ENCODE assay signal across 12 cellular contexts in the genomic region with DNA sequence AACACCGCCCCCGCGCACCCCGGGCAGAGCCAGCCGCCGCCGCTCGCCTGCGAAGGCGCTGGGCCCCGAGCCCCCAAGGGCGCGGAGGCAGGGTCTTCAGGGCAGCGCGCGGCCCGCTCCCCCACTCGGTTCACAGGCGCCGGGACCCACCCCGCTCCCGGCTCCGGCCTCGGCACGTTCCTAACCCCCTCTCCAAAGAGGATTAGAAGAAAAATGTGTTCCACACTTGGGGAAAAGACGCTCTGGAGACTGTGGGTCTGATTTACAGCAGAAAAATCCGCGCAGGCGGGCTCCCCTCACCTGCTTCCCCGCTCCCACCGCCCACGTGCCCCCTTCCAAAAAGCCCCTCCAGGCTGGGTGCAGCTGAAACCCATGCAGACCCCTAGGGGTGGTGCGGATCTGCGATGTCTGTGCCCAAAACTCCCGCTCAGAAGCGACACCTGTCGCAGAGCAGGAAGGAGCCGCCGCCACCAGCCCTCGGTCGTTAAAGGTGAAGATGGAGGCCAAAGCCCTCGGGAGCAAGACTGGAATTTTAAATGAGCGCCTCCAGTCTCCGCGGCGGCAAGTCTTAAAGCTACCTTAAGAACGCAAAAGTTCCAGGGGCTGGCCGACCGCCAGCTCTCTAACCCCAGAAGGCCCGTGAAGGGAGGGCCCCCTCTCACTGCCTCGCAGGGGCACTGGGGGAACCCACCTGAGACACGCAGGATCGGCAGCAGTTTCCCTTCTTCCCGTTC. TPM values are rescaled to one million over a fixed set of nuclear protein-coding genes. Genes with fewer than 3 reads are reported as not detected.
DNase-seq lines count a peak whose midpoint lies in the region; ATAC-seq and TF ChIP-seq lines count a peak whose summit lies in the region.
"Had no signal": no experiment of that assay in that cellular context is flagged by ENCODE, and none has a peak within 500 bp of the region (broad histone marks: within the 10 kb centered on the region; RNA-seq: fewer than 3 reads in every experiment).

No MANE protein-coding gene starts in this region.

- H3K36me3 ChIP-seq in Panc1 (ENCODE audit: control insufficient read depth, insufficient read depth, low read length) (0 out of 2 replicates have a peak, but pooled peaks cover 2% of the 10 kb centered on the region), iPS-15b (ENCODE audit: control insufficient read depth, insufficient read depth, low read length) (peaks cover 3% of the 10 kb centered on the region), stomach (peaks cover 5 to 16% (median 10%) of the 10 kb centered on the region in 4 donors)
- H3K36me3 ChIP-seq: pancreas had no signal

- H3K4me1 Mint-ChIP-seq in activated CD8-positive, alpha-beta T cell treated with anti-CD3 and anti-CD28 coated beads for 36 hours (ENCODE audit: low read depth), result peaks cover 38% of the 10 kb centered on the region
- H3K4me1 Mint-ChIP-seq in activated CD8-positive, alpha-beta T cell treated with anti-CD3 and anti-CD28 coated beads, Interleukin-2, amount 10 ng/mL, durations not matched to agents 7 days and 5 days (ENCODE audit: low read depth), result peaks cover 13% of the 10 kb centered on the region

- no peak for TF ChIP-seq POLR2A in stomach (IDR thresholded peaks at IDR 0.05)

- CTCF ChIA-PET in activated CD8-positive, alpha-beta T cell treated with anti-CD3 and anti-CD28 coated beads for 36 hours (lab: Charles Lee), result no interaction called here
- CTCF ChIA-PET in activated CD8-positive, alpha-beta T cell treated with anti-CD3 and anti-CD28 coated beads, Interleukin-2, amount 10 ng/mL, durations not matched to agents 7 days and 5 days (lab: Charles Lee), result no interaction called here
- CTCF ChIA-PET in Panc1 (lab: Charles Lee), result interaction anchor here (3.0 kb wide), 1 partner anchor 24 kb away, joined by 20 read pairs; no protein-coding TSS in a partner anchor

- no peak for TF ChIP-seq CTCF in activated CD8-positive, alpha-beta T cell treated with anti-CD3 and anti-CD28 coated beads for 36 hours (IDR thresholded peaks at IDR 0.05)
- TF ChIP-seq CTCF in Panc1 (IDR thresholded peaks at IDR 0.05) (peak; percentile 45), stomach (IDR thresholded peaks at IDR 0.05) (no peak)

- ATAC-seq in activated CD8-positive, alpha-beta T cell treated with anti-CD3 and anti-CD28 coated beads for 36 hours, result peak; percentile 34
- no peak for ATAC-seq in activated CD8-positive, alpha-beta T cell treated with anti-CD3 and anti-CD28 coated beads, Interleukin-2, amount 10 ng/mL, durations not matched to agents 7 days and 5 days
- ATAC-seq in Panc1 (peak; percentile 49), HG03521 (IDR thresholded peaks at IDR 0.05; ENCODE audit: unreplicated experiment) (no peak)

- intact Hi-C loops in activated CD8-positive, alpha-beta T cell treated with anti-CD3 and anti-CD28 coated beads for 36 hours (cut with micrococcal nuclease), result no loop called here
- intact Hi-C loops in Panc1 (cut with micrococcal nuclease; ENCODE audit: unreplicated experiment) (loop anchor here (5.0 kb wide), 2 partner anchors 73 to 128 kb away; no protein-coding TSS in a partner anchor), stomach (cut with DNase I; ENCODE audit: low total_unique reads) (no loop called here)

- POLR2A ChIA-PET in activated CD8-positive, alpha-beta T cell treated with anti-CD3 and anti-CD28 coated beads for 36 hours (lab: Charles Lee), result interaction anchor here (1.0 kb wide), 1 partner anchor 10 kb away, joined by 3 read pairs; no protein-coding TSS in a partner anchor
- POLR2A ChIA-PET in activated CD8-positive, alpha-beta T cell treated with anti-CD3 and anti-CD28 coated beads, Interleukin-2, amount 10 ng/mL, durations not matched to agents 7 days and 5 days (lab: Charles Lee), result no interaction called here
- POLR2A ChIA-PET in Panc1 (lab: Charles Lee), result no interaction called here

- H3K36me3 Mint-ChIP-seq in activated CD8-positive, alpha-beta T cell treated with anti-CD3 and anti-CD28 coated beads for 36 hours (ENCODE audit: low read depth), result peaks cover 16% of the 10 kb centered on the region
- H3K36me3 Mint-ChIP-seq in activated CD8-positive, alpha-beta T cell treated with anti-CD3 and anti-CD28 coated beads, Interleukin-2, amount 10 ng/mL, durations not matched to agents 7 days and 5 days (ENCODE audit: low read depth), result peaks cover 14% of the 10 kb centered on the region

- H3K27ac ChIP-seq in Panc1 (ENCODE audit: low read length), result peak overlapping the region; percentile 85
- peak overlapping the region in 2 of 5 donors; percentile 8 to 42 for H3K27ac ChIP-seq in stomach
- H3K27ac ChIP-seq: HL-60, pancreas had no signal

- no peak overlapping the region for H3K27ac Mint-ChIP-seq in activated CD8-positive, alpha-beta T cell treated with anti-CD3 and anti-CD28 coated beads for 36 hours
- no peak overlapping the region for H3K27ac Mint-ChIP-seq in activated CD8-positive, alpha-beta T cell treated with anti-CD3 and anti-CD28 coated beads, Interleukin-2, amount 10 ng/mL, durations not matched to agents 7 days and 5 days

- H3K4me3 Mint-ChIP-seq in activated CD8-positive, alpha-beta T cell treated with anti-CD3 and anti-CD28 coated beads for 36 hours, result peak overlapping the region; percentile 1
- H3K4me3 Mint-ChIP-seq in activated CD8-positive, alpha-beta T cell treated with anti-CD3 and anti-CD28 coated beads, Interleukin-2, amount 10 ng/mL, durations not matched to agents 7 days and 5 days, result no peak overlapping the region

- H3K9me3 Mint-ChIP-seq in activated CD8-positive, alpha-beta T cell treated with anti-CD3 and anti-CD28 coated beads for 36 hours, result no peaks in the 10 kb centered on the region
- H3K9me3 Mint-ChIP-seq in activated CD8-positive, alpha-beta T cell treated with anti-CD3 and anti-CD28 coated beads, Interleukin-2, amount 10 ng/mL, durations not matched to agents 7 days and 5 days (ENCODE audit: insufficient read depth), result no peaks in the 10 kb centered on the region

- no peaks in the 10 kb centered on the region for H3K9me3 ChIP-seq in Panc1 (ENCODE audit: control insufficient read depth, insufficient read depth, low read depth, low read length)
- H3K9me3 ChIP-seq in iPS-15b (ENCODE audit: control insufficient read depth, insufficient read depth, low read length), result no peaks in the 10 kb centered on the region
- H3K9me3 ChIP-seq in stomach, result no peaks in the 10 kb centered on the region
- H3K9me3 ChIP-seq: pancreas had no signal

- in situ Hi-C loops in Panc1 (cut with HindIII; ENCODE audit: low pct_unique_long_range_greater_than_20kb, low sequenced_read_pairs), result no loop called here

- 4 to 5% (median 5%) methylated on average over 22 to 54 of the region's 54 CpGs for WGBS in stomach, 5 donors

- no peak for TF ChIP-seq EP300 in stomach (IDR thresholded peaks at IDR 0.05)

- peaks cover 42% of the 10 kb centered on the region for H3K27me3 Mint-ChIP-seq in activated CD8-positive, alpha-beta T cell treated with anti-CD3 and anti-CD28 coated beads for 36 hours
- peaks cover 35% of the 10 kb centered on the region for H3K27me3 Mint-ChIP-seq in activated CD8-positive, alpha-beta T cell treated with anti-CD3 and anti-CD28 coated beads, Interleukin-2, amount 10 ng/mL, durations not matched to agents 7 days and 5 days (ENCODE audit: low read depth)

- H3K9ac ChIP-seq in iPS-15b (ENCODE audit: low read depth, low read length), result no peak overlapping the region

- H3K4me1 ChIP-seq in Panc1 (ENCODE audit: control insufficient read depth, insufficient read depth, low read length), result peaks cover 64% of the 10 kb centered on the region
- peaks cover 8% of the 10 kb centered on the region for H3K4me1 ChIP-seq in iPS-15b (ENCODE audit: control insufficient read depth, insufficient read depth, low read length)
- H3K4me1 ChIP-seq in stomach, result peaks cover 25 to 50% (median 34%) of the 10 kb centered on the region in 4 donors

- BruUV-seq in Panc1 (replicated peaks; lab: Mats Ljungman, UMichigan), result no TSS peak

- H3K4me3 ChIP-seq in Panc1 (ENCODE audit: low read depth in 2 of 2, low read length in 2 of 2), result peak overlapping the region; percentile 52 to 56
- peak overlapping the region; percentile 30 for H3K4me3 ChIP-seq in iPS-15b (ENCODE audit: low read depth, low read length)
- H3K4me3 ChIP-seq in stomach, result peak overlapping the region; percentile 34 to 46 (median 40)
- H3K4me3 ChIP-seq: pancreas had no signal

- peak; percentile 13 for DNase-seq in activated CD8-positive, alpha-beta T cell treated with anti-CD3 and anti-CD28 coated beads for 36 hours
- DNase-seq in activated CD8-positive, alpha-beta T cell treated with anti-CD3 and anti-CD28 coated beads, Interleukin-2, amount 10 ng/mL, durations not matched to agents 7 days and 5 days, result no peak
- DNase-seq in Panc1 (ENCODE audit: low read depth, low spot score) (no peak), stomach (no peak), amygdala (lab: John Stamatoyannopoulos, UW) (no peak), T1000 (lab: John Stamatoyannopoulos, UW) (no peak)
- DNase-seq: NCI-H2107, SIG-M5 had no signal

- H3K27me3 ChIP-seq in Panc1 (ENCODE audit: control insufficient read depth, insufficient read depth, low read length) (no peaks in the 10 kb centered on the region), iPS-15b (ENCODE audit: control insufficient read depth, insufficient read depth, low read length) (peaks cover 42% of the 10 kb centered on the region), stomach (peaks cover 7 to 66% (median 50%) of the 10 kb centered on the region in 3 donors)

RNA-seq across cellular contexts. Expression of gene CHD5, which starts 0.6 kb away (rescaled TPM):
- under 1 TPM; 0.61 to 0.63 TPM for total RNA-seq in activated CD8-positive, alpha-beta T cell treated with anti-CD3 and anti-CD28 coated beads for 36 hours
- under 1 TPM; 0.23 to 0.47 TPM for total RNA-seq in activated CD8-positive, alpha-beta T cell treated with anti-CD3 and anti-CD28 coated beads, Interleukin-2, amount 10 ng/mL, durations not matched to agents 7 days and 5 days
- 62.9 TPM for total RNA-seq in Panc1 (2021; ENCODE audit: unreplicated experiment)
- 72.6 TPM for polyA plus RNA-seq in Panc1 (2012; ENCODE audit: insufficient read length)
- under 1 TPM in 4 of 5 donors, not detected in 1; 0.29 to 0.92 (median 0.37) TPM for total RNA-seq in stomach
- polyA plus RNA-seq in stomach, result under 1 TPM; 0.06 to 0.83 (median 0.15) TPM

RNA-seq across cellular contexts. Expression of gene RPL22, which starts 18.6 kb away (rescaled TPM):
- total RNA-seq in activated CD8-positive, alpha-beta T cell treated with anti-CD3 and anti-CD28 coated beads for 36 hours, result 100 to 1,000 TPM; 372 to 473 TPM
- 100 to 1,000 TPM; 304 to 325 TPM for total RNA-seq in activated CD8-positive, alpha-beta T cell treated with anti-CD3 and anti-CD28 coated beads, Interleukin-2, amount 10 ng/mL, durations not matched to agents 7 days and 5 days
- 309 TPM for total RNA-seq in Panc1 (2021; ENCODE audit: unreplicated experiment)
- 319 TPM for polyA plus RNA-seq in Panc1 (2012; ENCODE audit: insufficient read length)
- total RNA-seq in stomach, result 100 to 1,000 TPM; 103 to 301 (median 166) TPM
- 100 to 1,000 TPM; 343 to 718 (median 413) TPM for polyA plus RNA-seq in stomach

RNA-seq across cellular contexts. Expression of gene RNF207, which starts 25.2 kb away (rescaled TPM):
- 1 to 10 TPM; 4.9 to 9.9 TPM for total RNA-seq in activated CD8-positive, alpha-beta T cell treated with anti-CD3 and anti-CD28 coated beads for 36 hours
- total RNA-seq in activated CD8-positive, alpha-beta T cell treated with anti-CD3 and anti-CD28 coated beads, Interleukin-2, amount 10 ng/mL, durations not matched to agents 7 days and 5 days, result 1 to 10 TPM; 1.6 to 2.0 TPM
- total RNA-seq in Panc1 (2021; ENCODE audit: unreplicated experiment), result 115 TPM
- polyA plus RNA-seq in Panc1 (2012; ENCODE audit: insufficient read length), result 84.5 TPM
- 100 to 1,000 TPM in 1 of 5 donors, 10 to 100 TPM in 4; 11.9 to 112 (median 69.4) TPM for total RNA-seq in stomach
- 10 to 100 TPM in 1 of 3 donors, 1 to 10 TPM in 2; 1.5 to 17.5 (median 3.9) TPM for polyA plus RNA-seq in stomach

RNA-seq across cellular contexts. Expression of gene ICMT, which starts 55.0 kb away (rescaled TPM):
- 10 to 100 TPM; 35.3 to 38.1 TPM for total RNA-seq in activated CD8-positive, alpha-beta T cell treated with anti-CD3 and anti-CD28 coated beads for 36 hours
- total RNA-seq in activated CD8-positive, alpha-beta T cell treated with anti-CD3 and anti-CD28 coated beads, Interleukin-2, amount 10 ng/mL, durations not matched to agents 7 days and 5 days, result 10 to 100 TPM; 67.9 to 68.7 TPM
- total RNA-seq in Panc1 (2021; ENCODE audit: unreplicated experiment) (81.0 TPM), stomach (10 to 100 TPM; 16.3 to 67.9 (median 35.2) TPM)
- 56.6 TPM for polyA plus RNA-seq in Panc1 (2012; ENCODE audit: insufficient read length)
- 10 to 100 TPM in 2 of 3 donors, 1 to 10 TPM in 1; 9.9 to 15.9 (median 14.6) TPM for polyA plus RNA-seq in stomach

Comparison
In these comparisons a context has a peak if more than half of its experiments do, and no peak if none do; other contexts are left out.
1. ATAC-seq: peak in activated CD8-positive, alpha-beta T cell treated with anti-CD3 and anti-CD28 coated beads for 36 hours (single experiment) and Panc1 (single experiment); none in activated CD8-positive, alpha-beta T cell treated with anti-CD3 and anti-CD28 coated beads, Interleukin-2, amount 10 ng/mL, durations not matched to agents 7 days and 5 days (single experiment) and HG03521 (single experiment).
2. RNA of gene CHD5, which starts 0.6 kb away (total RNA-seq): 62.9 TPM in Panc1 (single experiment); 0.61 to 0.63 TPM in activated CD8-positive, alpha-beta T cell treated with anti-CD3 and anti-CD28 coated beads for 36 hours, 0.23 to 0.47 TPM in activated CD8-positive, alpha-beta T cell treated with anti-CD3 and anti-CD28 coated beads, Interleukin-2, amount 10 ng/mL, durations not matched to agents 7 days and 5 days and 0.29 to 0.92 TPM in stomach; every median in the first group is over 10 times any median in the second.
3. Peak in every context shown above with its lines, with median percentiles within 50 percentile points of each other: H3K4me3 ChIP-seq.